14 cellular contexts compared by ENCODE assay signal in genomic region chr13:48346583-48346982, GRCh38. TPM values are rescaled to one million over a fixed set of nuclear protein-coding genes. Genes with fewer than 3 reads are reported as not detected.
DNase-seq lines count a peak whose midpoint lies in the region; ATAC-seq and TF ChIP-seq lines count a peak whose summit lies in the region.
"Had no signal": no experiment of that assay in that cellular context is flagged by ENCODE, and none has a peak within 500 bp of the region (broad histone marks: within the 10 kb centered on the region; RNA-seq: fewer than 3 reads in every experiment).

No MANE protein-coding gene starts in this region.

- CTCF ChIA-PET in activated CD8-positive, alpha-beta memory T cell treated with anti-CD3 and anti-CD28 coated beads, Interleukin-2, amount 10 ng/mL, durations not matched to agents 7 days and 5 days (lab: Charles Lee): interaction anchor here (0.8 to 1.7 kb wide), 2 partner anchors 56 to 230 kb away, joined by 3 to 5 read pairs; no protein-coding TSS in a partner anchor

- H3K9me3 Mint-ChIP-seq in activated CD8-positive, alpha-beta memory T cell treated with anti-CD3 and anti-CD28 coated beads, Interleukin-2, amount 10 ng/mL, durations not matched to agents 7 days and 5 days (ENCODE audit: low read depth): peaks cover 8% of the 10 kb centered on the region
- peaks cover 17% of the 10 kb centered on the region for H3K9me3 Mint-ChIP-seq in activated naive CD8-positive, alpha-beta T cell treated with anti-CD3 and anti-CD28 coated beads, Interleukin-2, amount 50 U/mL, for 24 hours

- H3K36me3 Mint-ChIP-seq in activated CD8-positive, alpha-beta memory T cell treated with anti-CD3 and anti-CD28 coated beads, Interleukin-2, amount 10 ng/mL, durations not matched to agents 7 days and 5 days: peaks cover 58% of the 10 kb centered on the region
- peaks cover 50% of the 10 kb centered on the region for H3K36me3 Mint-ChIP-seq in activated naive CD8-positive, alpha-beta T cell treated with anti-CD3 and anti-CD28 coated beads, Interleukin-2, amount 50 U/mL, for 24 hours (ENCODE audit: low read depth)

- TF ChIP-seq CTCF in GM12865 (IDR thresholded peaks at IDR 0.05; ENCODE audit: insufficient read depth, low read depth, low read length, missing control alignments): no peak

- no peak overlapping the region for H3K4me3 Mint-ChIP-seq in activated CD8-positive, alpha-beta memory T cell treated with anti-CD3 and anti-CD28 coated beads, Interleukin-2, amount 10 ng/mL, durations not matched to agents 7 days and 5 days
- no peak overlapping the region for H3K4me3 Mint-ChIP-seq in activated naive CD8-positive, alpha-beta T cell treated with anti-CD3 and anti-CD28 coated beads, Interleukin-2, amount 50 U/mL, for 24 hours
- H3K4me3 Mint-ChIP-seq: CD4-positive, CD25-positive, alpha-beta regulatory T cell; H9 had no signal

- H3K27ac Mint-ChIP-seq in activated CD8-positive, alpha-beta memory T cell treated with anti-CD3 and anti-CD28 coated beads, Interleukin-2, amount 10 ng/mL, durations not matched to agents 7 days and 5 days: no peak overlapping the region
- no peak overlapping the region for H3K27ac Mint-ChIP-seq in activated naive CD8-positive, alpha-beta T cell treated with anti-CD3 and anti-CD28 coated beads, Interleukin-2, amount 50 U/mL, for 24 hours
- H3K27ac Mint-ChIP-seq: CD4-positive, CD25-positive, alpha-beta regulatory T cell; H9 had no signal

- peak; percentile 88 for ATAC-seq in activated CD8-positive, alpha-beta memory T cell treated with anti-CD3 and anti-CD28 coated beads, Interleukin-2, amount 10 ng/mL, durations not matched to agents 7 days and 5 days
- peak; percentile 52 for ATAC-seq in activated naive CD8-positive, alpha-beta T cell treated with anti-CD3 and anti-CD28 coated beads, Interleukin-2, amount 50 U/mL, for 24 hours
- peak; percentile 57 for ATAC-seq in stimulated activated naive CD8-positive, alpha-beta T cell treated with anti-CD3 and anti-CD28 coated beads, Interleukin-15, Interleukin-2, amounts not matched to agents 100 U/mL and 50 U/mL, for 24 hours

- DNase-seq in activated CD8-positive, alpha-beta memory T cell treated with anti-CD3 and anti-CD28 coated beads, Interleukin-2, amount 10 ng/mL, durations not matched to agents 7 days and 5 days: no peak
- no peak for DNase-seq in activated CD8-positive, alpha-beta memory T cell treated with anti-CD3 and anti-CD28 coated beads, Interleukin-2, amount 50 U/mL, for 48 hours
- DNase-seq in GM12865 (ENCODE audit: low read depth): peak; percentile 3
- DNase-seq in activated naive CD8-positive, alpha-beta T cell treated with anti-CD3 and anti-CD28 coated beads, Interleukin-2, amount 50 U/mL, for 24 hours: no peak
- no peak for DNase-seq in stimulated activated naive CD8-positive, alpha-beta T cell treated with anti-CD3 and anti-CD28 coated beads, Interleukin-15, Interleukin-2, amounts not matched to agents 100 U/mL and 50 U/mL, for 24 hours
- DNase-seq in cerebellar cortex (ENCODE audit: low spot score): no peak
- DNase-seq in HUDEP-2 (lab: John Stamatoyannopoulos, UW; ENCODE audit: unreplicated experiment in 76 of 76): no peak
- DNase-seq: 8988T, ACHN, DMS79, GOT3, H9 had no signal

- no peaks in the 10 kb centered on the region for H3K27me3 Mint-ChIP-seq in activated CD8-positive, alpha-beta memory T cell treated with anti-CD3 and anti-CD28 coated beads, Interleukin-2, amount 10 ng/mL, durations not matched to agents 7 days and 5 days
- H3K27me3 Mint-ChIP-seq in activated naive CD8-positive, alpha-beta T cell treated with anti-CD3 and anti-CD28 coated beads, Interleukin-2, amount 50 U/mL, for 24 hours: no peaks in the 10 kb centered on the region
- H3K27me3 Mint-ChIP-seq: CD4-positive, CD25-positive, alpha-beta regulatory T cell had no signal

- H3K4me1 Mint-ChIP-seq in activated CD8-positive, alpha-beta memory T cell treated with anti-CD3 and anti-CD28 coated beads, Interleukin-2, amount 10 ng/mL, durations not matched to agents 7 days and 5 days: peaks cover 25% of the 10 kb centered on the region
- H3K4me1 Mint-ChIP-seq in activated naive CD8-positive, alpha-beta T cell treated with anti-CD3 and anti-CD28 coated beads, Interleukin-2, amount 50 U/mL, for 24 hours: no peaks in the 10 kb centered on the region
- H3K4me1 Mint-ChIP-seq: H9 had no signal

- no peak overlapping the region for H3K4me3 ChIP-seq in GM12865 (ENCODE audit: low read depth, low read length)
- H3K4me3 ChIP-seq: BLaER1 treated with 17β-estradiol and CSF1 and Interleukin-3, amounts not matched to agents 10 nM and 100 nM had no signal

RNA-seq across cellular contexts. Expression of gene RB1, which starts 43.0 kb away (rescaled TPM):
- total RNA-seq in activated CD8-positive, alpha-beta memory T cell treated with anti-CD3 and anti-CD28 coated beads, Interleukin-2, amount 10 ng/mL, durations not matched to agents 7 days and 5 days: 10 to 100 TPM; 49.2 to 55.7 TPM
